ENCODE assay signal across 15 cellular contexts in genomic region chr2:37782721-37783438, GRCh38.
DNase-seq lines count a peak whose midpoint lies in the region; ATAC-seq and TF ChIP-seq lines count a peak whose summit lies in the region.
"Had no signal": no experiment of that assay in that cellular context is flagged by ENCODE, and none has a peak within 500 bp of the region (broad histone marks: within the 10 kb centered on the region; RNA-seq: fewer than 3 reads in every experiment).

No MANE protein-coding gene starts in this region.

- H3K4me2 ChIP-seq in GM23338: no peak overlapping the region

- H3K27ac ChIP-seq in GM23338 (ENCODE audit: low read depth) (no peak overlapping the region), spleen (peak overlapping the region in 6 of 8 donors; percentile 5 to 47 (median 40)), left ventricle myocardium inferior (replicated peaks) (no peak overlapping the region)
- H3K27ac ChIP-seq: neutrophil, SK-N-MC had no signal

- TF ChIP-seq POLR2A in spleen (IDR thresholded peaks at IDR 0.05): no peak

- no peak overlapping the region for H3K4me3 Mint-ChIP-seq in GM23338
- H3K4me3 Mint-ChIP-seq: activated T-helper 17 cell treated with anti-CD3 and anti-CD28 coated beads, Interleukin-2, amount 50 U/mL, for 72 hours; stimulated activated naive B cell treated with anti-CD40 and anti-IgM and Interleukin-4, amounts not matched to agents 10 μg/mL and 1 μg/mL and 100 μg/mL, for 72 hours had no signal

- H3K9me3 Mint-ChIP-seq in GM23338: peaks cover 7% of the 10 kb centered on the region; the same call in 2 of the 3 replicates

- no peak overlapping the region; the same call in 1 of the 2 replicates for H3K27ac Mint-ChIP-seq in GM23338
- H3K27ac Mint-ChIP-seq: activated T-helper 17 cell treated with anti-CD3 and anti-CD28 coated beads, Interleukin-2, amount 50 U/mL, for 72 hours; stimulated activated naive B cell treated with anti-CD40 and anti-IgM and Interleukin-4, amounts not matched to agents 10 μg/mL and 1 μg/mL and 100 μg/mL, for 72 hours had no signal

- no peaks in the 10 kb centered on the region; the same call in 2 of the 3 replicates for H3K36me3 Mint-ChIP-seq in GM23338 (ENCODE audit: low read depth)

- no peak for ATAC-seq in GM23338
- ATAC-seq: activated T-helper 17 cell treated with anti-CD3 and anti-CD28 coated beads, Interleukin-2, amount 50 U/mL, for 72 hours; stimulated activated naive B cell treated with anti-CD40 and anti-IgM and Interleukin-4, amounts not matched to agents 10 μg/mL and 1 μg/mL and 100 μg/mL, for 72 hours had no signal

- no peaks in the 10 kb centered on the region for H3K27me3 Mint-ChIP-seq in GM23338 (ENCODE audit: insufficient read depth, low read depth, poor library complexity)
- H3K27me3 Mint-ChIP-seq: activated T-helper 17 cell treated with anti-CD3 and anti-CD28 coated beads, Interleukin-2, amount 50 U/mL, for 72 hours; stimulated activated naive B cell treated with anti-CD40 and anti-IgM and Interleukin-4, amounts not matched to agents 10 μg/mL and 1 μg/mL and 100 μg/mL, for 72 hours had no signal

- H3K27me3 ChIP-seq in GM23338 (ENCODE audit: insufficient read depth) (no peaks in the 10 kb centered on the region), spleen (replicated peaks in 1 of 7) (no peaks in the 10 kb centered on the region), left ventricle myocardium inferior (ENCODE audit: low read depth) (no peaks in the 10 kb centered on the region)
- H3K27me3 ChIP-seq: neutrophil had no signal

- H3K9me3 ChIP-seq in spleen (peaks cover 0 to 12% (median 4%) of the 10 kb centered on the region in 8 donors), left ventricle myocardium inferior (replicated peaks) (peaks cover 3% of the 10 kb centered on the region)
- H3K9me3 ChIP-seq: neutrophil had no signal

- no peaks in the 10 kb centered on the region for H3K79me2 ChIP-seq in GM23338 (replicated peaks; ENCODE audit: insufficient read depth)

- no peaks in the 10 kb centered on the region for H4K20me1 ChIP-seq in GM23338 (replicated peaks; ENCODE audit: insufficient read depth)

- peaks cover 5% of the 10 kb centered on the region; the same call in 1 of the 2 replicates for H3K9me2 ChIP-seq in GM23338 (ENCODE audit: insufficient read depth)

- DNase-seq in GM23338 (ENCODE audit: low spot score) (no peak), NCI-H69 (lab: John Stamatoyannopoulos, UW) (peak; percentile 82), fibroblast of peridontal ligament (ENCODE audit: extremely low read depth) (peak; percentile 64), spleen (no peak), left ventricle myocardium inferior (no peak), epidermal melanocyte (ENCODE audit: insufficient read length, low spot score) (no peak), GM10266 (ENCODE audit: extremely low spot score) (no peak)
- no peak for DNase-seq in stimulated activated CD4-positive, alpha-beta T cell treated with anti-CD3 and anti-CD28 coated beads, Interleukin-15, amount 100 ng/mL, for 24 hours
- DNase-seq: central memory CD4-positive, alpha-beta T cell; islet precursor cell; NCI-H524; stimulated activated naive B cell treated with anti-CD40 and anti-IgM and Interleukin-4, amounts not matched to agents 10 μg/mL and 1 μg/mL and 100 μg/mL, for 72 hours had no signal

- WGBS in spleen, 5 donors: 56 to 76% (median 71%) methylated on average over 10 of the region's 10 CpGs

- H3K4me1 ChIP-seq in GM23338 (ENCODE audit: insufficient read depth) (no peaks in the 10 kb centered on the region), spleen (peaks cover 0 to 8% (median 0%) of the 10 kb centered on the region in 6 donors), left ventricle myocardium inferior (peaks cover 19% of the 10 kb centered on the region)

- H3F3A ChIP-seq in GM23338 (replicated peaks; ENCODE audit: low read depth): no peaks in the 10 kb centered on the region

- H2AFZ ChIP-seq in GM23338: peak overlapping the region; percentile 56; the same call in 1 of the 2 replicates

- no peak overlapping the region for H3K4me3 ChIP-seq in GM23338
- H3K4me3 ChIP-seq in spleen: no peak overlapping the region
- no peak overlapping the region for H3K4me3 ChIP-seq in left ventricle myocardium inferior
- H3K4me3 ChIP-seq: SK-N-MC had no signal

- H3K36me3 ChIP-seq in GM23338 (ENCODE audit: insufficient read depth): no peaks in the 10 kb centered on the region
- H3K36me3 ChIP-seq in spleen: no peaks in the 10 kb centered on the region
- no peaks in the 10 kb centered on the region for H3K36me3 ChIP-seq in left ventricle myocardium inferior
- H3K36me3 ChIP-seq: neutrophil had no signal

- no peaks in the 10 kb centered on the region for H3K4me1 Mint-ChIP-seq in GM23338
- H3K4me1 Mint-ChIP-seq: activated T-helper 17 cell treated with anti-CD3 and anti-CD28 coated beads, Interleukin-2, amount 50 U/mL, for 72 hours; stimulated activated naive B cell treated with anti-CD40 and anti-IgM and Interleukin-4, amounts not matched to agents 10 μg/mL and 1 μg/mL and 100 μg/mL, for 72 hours had no signal

- TF ChIP-seq CTCF in GM23338 (conservative IDR thresholded peaks at IDR 0.05; ENCODE audit: low read depth in 2 of 2) (no peak), spleen (IDR thresholded peaks at IDR 0.05 in 8 of 11, conservative IDR thresholded peaks at IDR 0.05 in 3 of 11) (no peak), left ventricle myocardium inferior (IDR thresholded peaks at IDR 0.05; ENCODE audit: borderline replicate concordance) (no peak), GM10266 (IDR thresholded peaks at IDR 0.05; ENCODE audit: control insufficient read depth, insufficient read depth, low read depth, missing control alignments) (no peak)

- intact Hi-C loops in spleen (cut with DNase I; ENCODE audit: low total_unique reads): no loop called here
- intact Hi-C loops in left ventricle myocardium inferior (cut with micrococcal nuclease): no loop called here

TF ChIP-seq in GM23338, 12 proteins besides CTCF, POLR2A, EP300 and RAD21 (continues in another document):
- TF ChIP-seq ZNF331 (CRISPR knock-in tag; IDR thresholded peaks at IDR 0.05; ENCODE audit: low read depth): no peak
- no peak for TF ChIP-seq ZNF114 (CRISPR knock-in tag; IDR thresholded peaks at IDR 0.05)
- TF ChIP-seq CREB1 (CRISPR knock-in tag; IDR thresholded peaks at IDR 0.05; ENCODE audit: low read depth): no peak
- TF ChIP-seq POLR2AphosphoS5 (IDR thresholded peaks at IDR 0.05; ENCODE audit: low read depth): no peak
- TF ChIP-seq REST (IDR thresholded peaks at IDR 0.05; ENCODE audit: unreplicated experiment): no peak

Comparison
In these comparisons a context has a peak if more than half of its experiments do, and no peak if none do; other contexts are left out.
1. DNase-seq: peak in NCI-H69 (single experiment) and fibroblast of peridontal ligament (single experiment); none in GM23338 (single experiment), spleen (single experiment), left ventricle myocardium inferior (single experiment), epidermal melanocyte (single experiment), GM10266 (single experiment) and stimulated activated CD4-positive, alpha-beta T cell treated with anti-CD3 and anti-CD28 coated beads, Interleukin-15, amount 100 ng/mL, for 24 hours (single experiment).
2. H3K27ac ChIP-seq: peak in spleen (6 of 8); none in GM23338 (single experiment) and left ventricle myocardium inferior (single experiment).